20 cellular contexts compared by ENCODE assay signal in the genomic region with DNA sequence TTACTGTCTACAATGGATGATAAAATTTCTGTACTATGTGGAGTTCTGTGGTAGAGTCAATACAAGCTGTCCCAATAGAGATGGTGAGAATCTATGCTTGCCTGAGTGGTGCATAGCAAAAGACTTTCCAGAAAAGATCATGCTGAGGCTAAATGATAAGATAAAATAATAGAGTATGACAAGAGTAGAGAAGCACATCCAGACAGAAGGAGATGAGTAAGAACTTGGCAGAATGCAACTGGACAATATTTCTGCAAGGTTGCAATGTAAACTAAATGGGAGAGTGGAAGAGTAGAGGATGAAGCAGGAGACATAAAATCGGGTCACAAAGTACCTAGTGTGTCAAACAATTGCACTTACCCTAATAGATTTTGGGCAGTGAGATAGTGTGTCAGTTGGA.
"Had no signal": no experiment of that assay in that cellular context is flagged by ENCODE, and none has a peak within 500 bp of the region (broad histone marks: within the 10 kb centered on the region; RNA-seq: fewer than 3 reads in every experiment).

No MANE protein-coding gene starts in this region.

- H3K4me3 ChIP-seq: dorsolateral prefrontal cortex, lung, mucosa of descending colon, pancreas, right lobe of liver, thoracic aorta, tibial nerve, upper lobe of left lung had no signal

- DNase-seq: dorsolateral prefrontal cortex; effector CD4-positive, alpha-beta T cell; foreskin melanocyte; hypothalamus; kidney; mucosa of descending colon; naive B cell; pancreas; right lobe of liver; small intestine; stimulated activated CD4-positive, alpha-beta T cell treated with anti-CD3 and anti-CD28 coated beads, Interleukin-15, amount 100 ng/mL, for 24 hours; stimulated activated CD4-positive, alpha-beta T cell treated with anti-CD3 and anti-CD28 coated beads, Interleukin-2, amount 100 ng/mL, for 48 hours; stimulated activated naive B cell treated with anti-CD40 and anti-IgM and Interleukin-4, amounts not matched to agents 10 μg/mL and 1 μg/mL and 100 μg/mL, for 72 hours; upper lobe of left lung had no signal

- ATAC-seq: left lobe of liver; mucosa of descending colon; natural killer cell treated with Interleukin-12 subunit alpha and Interleukin-12 subunit beta and Interleukin-15 and Interleukin-18, amount 100 ng/mL, for 72 hours; pancreas; right lobe of liver; stimulated activated naive B cell treated with anti-CD40 and anti-IgM and Interleukin-4, amounts not matched to agents 10 μg/mL and 1 μg/mL and 100 μg/mL, for 72 hours had no signal

- H3K27me3 ChIP-seq: neutrophil, right lobe of liver, tibial nerve, upper lobe of left lung had no signal

- H3K36me3 ChIP-seq: neutrophil, pancreas, right lobe of liver, thoracic aorta, tibial nerve, upper lobe of left lung had no signal

- H3K27ac ChIP-seq: dorsolateral prefrontal cortex, neutrophil, pancreas, right lobe of liver, thoracic aorta, tibial nerve, upper lobe of left lung had no signal

- H3K4me1 ChIP-seq: pancreas, right lobe of liver, tibial nerve, upper lobe of left lung had no signal

- H3K9me3 ChIP-seq: mucosa of descending colon, neutrophil, pancreas, right lobe of liver, thoracic aorta, tibial nerve, upper lobe of left lung had no signal
